12 cellular contexts compared by ENCODE assay signal in the genomic region with DNA sequence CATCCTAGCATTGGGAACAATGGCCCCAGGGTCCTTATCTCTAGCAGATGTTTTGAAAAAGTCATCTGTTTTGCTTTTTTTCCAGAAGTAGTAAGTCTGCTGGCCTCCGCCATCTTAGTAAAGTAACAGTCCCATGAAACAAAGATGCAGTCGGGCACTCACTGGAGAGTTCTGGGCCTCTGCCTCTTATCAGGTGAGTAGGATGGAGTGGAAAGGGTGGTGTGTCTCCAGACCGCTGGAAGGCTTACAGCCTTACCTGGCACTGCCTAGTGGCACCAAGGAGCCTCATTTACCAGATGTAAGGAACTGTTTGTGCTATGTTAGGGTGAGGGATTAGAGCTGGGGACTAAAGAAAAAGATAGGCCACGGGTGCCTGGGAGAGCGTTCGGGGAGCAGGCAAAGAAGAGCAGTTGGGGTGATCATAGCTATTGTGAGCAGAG. TPM values are rescaled to one million over a fixed set of nuclear protein-coding genes. Genes with fewer than 3 reads are reported as not detected.
DNase-seq lines count a peak whose midpoint lies in the region; ATAC-seq and TF ChIP-seq lines count a peak whose summit lies in the region.
"Had no signal": no experiment of that assay in that cellular context is flagged by ENCODE, and none has a peak within 500 bp of the region (broad histone marks: within the 10 kb centered on the region; RNA-seq: fewer than 3 reads in every experiment).

No MANE protein-coding gene starts in this region.

- peak overlapping the region; percentile 23; the same call in 1 of the 2 replicates for H3K4me2 ChIP-seq in MM.1S (ENCODE audit: low read depth, low read length)

- H3K9ac ChIP-seq in MM.1S (ENCODE audit: low read length), result no peak overlapping the region
- peak overlapping the region; percentile 7 to 45 for H3K9ac ChIP-seq in duodenal mucosa (ENCODE audit: low read depth in 1 of 2, low read length in 2 of 2)

- H4K20me1 ChIP-seq in MM.1S (ENCODE audit: insufficient read depth, low read length), result no peaks in the 10 kb centered on the region

- no peaks in the 10 kb centered on the region for H3K27me3 ChIP-seq in MM.1S (replicated peaks; ENCODE audit: insufficient read depth, low read length)
- no peaks in the 10 kb centered on the region for H3K27me3 ChIP-seq in duodenal mucosa (ENCODE audit: control insufficient read depth in 1 of 2, insufficient read depth in 2 of 2, low read length in 2 of 2)

- H3K9me2 ChIP-seq in MM.1S (replicated peaks; ENCODE audit: insufficient read depth, low read length), result no peaks in the 10 kb centered on the region

- TF ChIP-seq CTCF in MM.1S (IDR thresholded peaks at IDR 0.05; ENCODE audit: low read length), result no peak

- H3K27ac ChIP-seq in MM.1S (ENCODE audit: low read length), result no peak overlapping the region
- no peak overlapping the region for H3K27ac ChIP-seq in duodenal mucosa (ENCODE audit: low read depth, low read length)

- H3F3A ChIP-seq in MM.1S (ENCODE audit: insufficient read depth, low read length), result no peaks in the 10 kb centered on the region

- no peaks in the 10 kb centered on the region for H3K79me2 ChIP-seq in MM.1S (ENCODE audit: low read length)

- H3K4me1 ChIP-seq in MM.1S (ENCODE audit: low read length) (peaks cover 10% of the 10 kb centered on the region), duodenal mucosa (ENCODE audit: control insufficient read depth in 1 of 2, insufficient read depth in 2 of 2, low read length in 2 of 2) (no peaks in the 10 kb centered on the region)

- H2AFZ ChIP-seq in MM.1S (ENCODE audit: low read length), result peak overlapping the region; percentile 59

- H3K9me3 ChIP-seq in MM.1S (replicated peaks; ENCODE audit: insufficient read depth, low read length) (no peaks in the 10 kb centered on the region), duodenal mucosa (ENCODE audit: control insufficient read depth in 1 of 2, low read length in 2 of 2) (no peaks in the 10 kb centered on the region)

- H3K36me3 ChIP-seq in MM.1S (replicated peaks; ENCODE audit: insufficient read depth, low read length) (no peaks in the 10 kb centered on the region), duodenal mucosa (ENCODE audit: control insufficient read depth in 1 of 2, insufficient read depth in 2 of 2, low read length in 2 of 2) (no peaks in the 10 kb centered on the region)

- no peak overlapping the region for H3K4me3 ChIP-seq in MM.1S (ENCODE audit: low read length)
- peak overlapping the region; percentile 40 to 58 for H3K4me3 ChIP-seq in duodenal mucosa (ENCODE audit: low read depth in 1 of 2, low read length in 2 of 2)

- intact Hi-C loops in Right ventricle myocardium superior (cut with DNase I), result no loop called here

- DNase-seq in MM.1S, result no peak
- DNase-seq in activated CD8-positive, alpha-beta memory T cell treated with anti-CD3 and anti-CD28 coated beads for 24 hours, result peak; percentile 87
- peak; percentile 23 for DNase-seq in stimulated activated naive CD4-positive, alpha-beta T cell treated with Interleukin-2 at 50 U/mL for 16 hours (lab: John Stamatoyannopoulos, UW)
- no peak for DNase-seq in Right ventricle myocardium superior
- no peak for DNase-seq in germinal center (ENCODE audit: low spot score)
- DNase-seq in GDM1 (lab: John Stamatoyannopoulos, UW), result no peak
- no peak for DNase-seq in HuH-7 (ENCODE audit: low spot score)
- DNase-seq: NCI-H345, RPMI8226, trophoblast cell had no signal

- ATAC-seq in Right ventricle myocardium superior (ENCODE audit: poor library complexity), result no peak

RNA-seq across cellular contexts. Expression of a gene that starts 0.3 kb away (rescaled TPM):
- 0.38 TPM for total RNA-seq in Right ventricle myocardium superior
- total RNA-seq: renal cortical epithelial cell had no signal

RNA-seq across cellular contexts. Expression of a gene that starts 37.7 kb away (rescaled TPM):
- total RNA-seq in Right ventricle myocardium superior, result 0.62 TPM
- total RNA-seq: renal cortical epithelial cell had no signal

RNA-seq across cellular contexts. Expression of a gene that starts 39.3 kb away (rescaled TPM):
- total RNA-seq in Right ventricle myocardium superior, result not detected
- total RNA-seq: renal cortical epithelial cell had no signal

RNA-seq across cellular contexts. Expression of a gene that starts 40.7 kb away (rescaled TPM):
- 9.8 TPM for total RNA-seq in Right ventricle myocardium superior

RNA-seq across cellular contexts. Expression of a gene that starts 52.7 kb away (rescaled TPM):
- 1.8 TPM for total RNA-seq in Right ventricle myocardium superior

Comparison
In these comparisons a context has a peak if more than half of its experiments do, and no peak if none do; other contexts are left out.
1. DNase-seq: peak in activated CD8-positive, alpha-beta memory T cell treated with anti-CD3 and anti-CD28 coated beads for 24 hours (single experiment) and stimulated activated naive CD4-positive, alpha-beta T cell treated with Interleukin-2 at 50 U/mL for 16 hours (single experiment); none in MM.1S (single experiment), Right ventricle myocardium superior (single experiment), germinal center (single experiment), GDM1 (single experiment) and HuH-7 (single experiment).